In the genomic region with DNA sequence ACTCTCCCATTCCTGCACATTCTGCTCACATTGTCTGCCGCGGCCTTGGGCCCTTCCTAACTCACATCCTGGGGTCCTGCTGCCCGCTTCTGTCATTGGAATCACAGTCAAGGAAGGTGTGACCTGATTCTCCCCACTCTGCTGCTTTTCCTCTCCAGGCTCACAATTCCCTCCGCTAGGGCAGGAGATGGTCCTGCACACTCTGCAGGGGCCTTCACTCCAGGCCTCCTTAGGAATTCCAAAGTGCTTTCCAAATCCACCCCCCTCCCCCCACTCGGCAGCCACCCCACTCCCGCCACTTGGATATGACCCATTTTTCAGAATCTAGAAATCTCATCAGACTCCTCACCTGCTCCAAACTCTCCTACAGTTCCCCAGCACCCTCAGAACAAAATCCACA, we compare ENCODE assay signal across 22 cellular contexts. TPM values are rescaled to one million over a fixed set of nuclear protein-coding genes. Genes with fewer than 3 reads are reported as not detected.
"Had no signal": no experiment of that assay in that cellular context is flagged by ENCODE, and none has a peak within 500 bp of the region (broad histone marks: within the 10 kb centered on the region; RNA-seq: fewer than 3 reads in every experiment).

No MANE protein-coding gene starts in this region.

- H3K4me1 ChIP-seq: SJSA1 had no signal

- H3K27ac ChIP-seq: adrenal gland, cardiac muscle cell, hepatocyte, right atrium auricular region, SJSA1, skin epidermis, tibial nerve had no signal

- H3K4me2 ChIP-seq: hepatocyte had no signal

- H3K9me3 Mint-ChIP-seq: natural killer cell had no signal

- ATAC-seq: esophagus mucosa, left lobe of liver, mucosa of descending colon, natural killer cell had no signal

- H2AFZ ChIP-seq: hepatocyte had no signal

- H3K27ac Mint-ChIP-seq: natural killer cell had no signal

- DNase-seq: activated CD4-positive, alpha-beta T cell treated with anti-CD3 and anti-CD28 coated beads for 1 hour; activated CD4-positive, alpha-beta T cell treated with anti-CD3 and anti-CD28 coated beads, Interleukin-2, amount 50 U/mL, for 48 hours; activated T-cell treated with anti-CD3 and anti-CD28 coated beads, Interleukin-2, amount 50 U/mL, for 48 hours; adrenal gland; mammary epithelial cell; mucosa of descending colon; natural killer cell; stimulated activated CD4-positive, alpha-beta T cell treated with anti-CD3 and anti-CD28 coated beads, Interleukin-15, amount 100 ng/mL, for 24 hours; stimulated activated CD4-positive, alpha-beta T cell treated with anti-CD3 and anti-CD28 coated beads, Interleukin-4, amount 100 ng/mL, for 1 hour; stimulated activated naive CD4-positive, alpha-beta T cell; T-helper 9 cell had no signal

- H3K4me3 ChIP-seq: adrenal gland, cardiac muscle cell, hepatocyte, mucosa of descending colon, right atrium auricular region, SJSA1, skin epidermis, tibial nerve had no signal

- H3K79me2 ChIP-seq: hepatocyte had no signal

- H3K4me3 Mint-ChIP-seq: natural killer cell had no signal

- H3K9me3 ChIP-seq: adrenal gland, mucosa of descending colon, right atrium auricular region, SJSA1, tibial nerve had no signal

- H3K36me3 Mint-ChIP-seq: natural killer cell had no signal

RNA-seq across cellular contexts. Expression of gene SLC5A5, which starts 3.1 kb away (rescaled TPM):
- total RNA-seq: adrenal gland, esophagus mucosa, left lobe of liver, mammary epithelial cell, posterior vena cava, right atrium auricular region, SJSA1, subcutaneous adipose tissue, tibial nerve had no signal
- polyA plus RNA-seq: cardiac muscle cell, hepatocyte, keratinocyte, mammary epithelial cell had no signal

RNA-seq across cellular contexts. Expression of gene INSL3, which starts 47.4 kb away (rescaled TPM):
- total RNA-seq: esophagus mucosa, hepatocyte, left lobe of liver, mammary epithelial cell, mucosa of descending colon, posterior vena cava, right atrium auricular region, SJSA1, subcutaneous adipose tissue, tibial nerve had no signal
- polyA plus RNA-seq: cardiac muscle cell, keratinocyte, mammary epithelial cell had no signal
